In genomic region chr2:54962511-54962910, GRCh38 we compare ENCODE assay signal across 18 cellular contexts.
"Had no signal": no experiment of that assay in that cellular context is flagged by ENCODE, and none has a peak within 500 bp of the region (broad histone marks: within the 10 kb centered on the region; RNA-seq: fewer than 3 reads in every experiment).

No MANE protein-coding gene starts in this region.

- H3K27me3 ChIP-seq: colonic mucosa, neutrophil, sigmoid colon, stomach had no signal

- H3K27ac ChIP-seq: colonic mucosa, heart right ventricle, neutrophil, sigmoid colon, stomach, thoracic aorta had no signal

- H3K4me3 Mint-ChIP-seq: endodermal cell, type B pancreatic cell had no signal

- H3K36me3 ChIP-seq: colonic mucosa, heart right ventricle, sigmoid colon, thoracic aorta had no signal

- H3K27me3 Mint-ChIP-seq: type B pancreatic cell had no signal

- H3K4me3 ChIP-seq: colonic mucosa, heart right ventricle, sigmoid colon, skin epidermis, stomach, thoracic aorta had no signal

- H3K27ac Mint-ChIP-seq: endodermal cell, type B pancreatic cell had no signal

- ATAC-seq: heart right ventricle, left lobe of liver had no signal

- H3K4me1 ChIP-seq: colonic mucosa, sigmoid colon had no signal

- DNase-seq: caudate nucleus; colonic mucosa; dermis blood vessel endothelial cell; effector CD4-positive, alpha-beta T cell; endodermal cell; foreskin melanocyte; heart right ventricle; islet precursor cell; sigmoid colon; stimulated activated CD4-positive, alpha-beta T cell treated with anti-CD3 and anti-CD28 coated beads, Interleukin-12 subunit alpha, Interleukin-12 subunit beta, amount 100 ng/mL, for 4 hours; stimulated activated naive CD4-positive, alpha-beta T cell; stomach; substantia nigra had no signal

- H3K9me3 ChIP-seq: colonic mucosa, heart right ventricle, neutrophil, sigmoid colon, stomach, thoracic aorta had no signal

- H3K9me3 Mint-ChIP-seq: endodermal cell had no signal
